ENCODE assay signal across 1 cellular context in genomic region chr1:111748618-111749337, GRCh38.
TF ChIP-seq lines count a peak whose summit lies in the region.

No MANE protein-coding gene starts in this region.

TF ChIP-seq in GM23338, 12 proteins besides CTCF, POLR2A, EP300 and RAD21 (continued from another document):
- TF ChIP-seq ZNF462 (CRISPR knock-in tag; IDR thresholded peaks at IDR 0.05): no peak
- no peak for TF ChIP-seq ZNF114 (CRISPR knock-in tag; IDR thresholded peaks at IDR 0.05)
- TF ChIP-seq NANOG (IDR thresholded peaks at IDR 0.05; ENCODE audit: borderline replicate concordance): no peak
- no peak for TF ChIP-seq JUNB (IDR thresholded peaks at IDR 0.05; ENCODE audit: unreplicated experiment)
- no peak for TF ChIP-seq ZNF331 (CRISPR knock-in tag; IDR thresholded peaks at IDR 0.05; ENCODE audit: low read depth)
